19 cellular contexts compared by ENCODE assay signal in the genomic region with DNA sequence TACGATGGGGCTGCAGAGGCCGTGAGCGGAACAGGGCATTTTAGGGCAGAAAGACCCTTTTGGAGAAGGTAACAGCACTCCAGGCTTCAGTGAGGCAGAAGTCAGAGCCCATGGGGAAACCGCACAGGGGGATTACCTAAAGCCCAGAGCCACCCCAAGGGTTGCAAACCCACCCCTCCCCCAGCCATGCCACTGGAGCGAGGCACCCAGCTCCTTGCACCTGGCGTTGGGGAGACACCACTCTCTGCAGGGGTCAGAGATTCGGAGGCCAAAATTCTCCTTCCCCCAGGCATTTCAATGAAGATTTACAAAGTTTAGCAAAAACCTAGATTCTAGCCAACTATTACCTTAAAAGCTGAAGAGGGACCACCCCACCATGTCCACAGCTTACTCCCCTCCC. TPM values are rescaled to one million over a fixed set of nuclear protein-coding genes. Genes with fewer than 3 reads are reported as not detected.
DNase-seq lines count a peak whose midpoint lies in the region; ATAC-seq, FAIRE-seq and TF ChIP-seq lines count a peak whose summit lies in the region.
"Had no signal": no experiment of that assay in that cellular context is flagged by ENCODE, and none has a peak within 500 bp of the region (broad histone marks: within the 10 kb centered on the region; RNA-seq: fewer than 3 reads in every experiment).

No MANE protein-coding gene starts in this region.

- POLR2A ChIA-PET in RWPE1 (lab: Yijun Ruan, JAX; ENCODE audit: low non-redundant PET) (no interaction called here), PC-9 (lab: Charles Lee; ENCODE audit: unreplicated experiment) (no interaction called here)

- H4K20me1 ChIP-seq in PC-9 (ENCODE audit: insufficient read depth): 0 out of 2 replicates have a peak, but pooled peaks cover 3% of the 10 kb centered on the region

- no peak overlapping the region for H3K4me2 ChIP-seq in PC-9

- H3K9ac ChIP-seq in skeletal muscle tissue (ENCODE audit: low read depth in 1 of 3, low read length in 3 of 3): peak overlapping the region in 2 of 3 donors; percentile 21 to 75

- no peaks in the 10 kb centered on the region for H3K79me2 ChIP-seq in PC-9 (ENCODE audit: low read depth)

- H3K9me2 ChIP-seq in PC-9 (ENCODE audit: insufficient read depth): no peaks in the 10 kb centered on the region

- CTCF ChIA-PET in RWPE1 (lab: Yijun Ruan, JAX) (interaction anchor here (2.4 kb wide), 1 partner anchor 11 kb away, joined by 11 read pairs; no protein-coding TSS in a partner anchor), PC-9 (lab: Charles Lee) (interaction anchor here (0.6 kb wide), 1 partner anchor 765 kb away, joined by 3 read pairs; no protein-coding TSS in a partner anchor)

- TF ChIP-seq CTCF in RWPE1 (conservative IDR thresholded peaks at IDR 0.05; ENCODE audit: low read depth) (no peak), dorsolateral prefrontal cortex (IDR thresholded peaks at IDR 0.05 in 54 of 56, conservative IDR thresholded peaks at IDR 0.05 in 2 of 56; ENCODE audit: low read depth in 1 of 56, partially characterized antibody in 56 of 56) (no peak), PC-9 (conservative IDR thresholded peaks at IDR 0.05) (no peak)

- no peak overlapping the region for H2AFZ ChIP-seq in PC-9

- H3K27me3 ChIP-seq in dorsolateral prefrontal cortex (peaks cover 0 to 15% (median 2%) of the 10 kb centered on the region in 45 donors), skeletal muscle tissue (ENCODE audit: control insufficient read depth in 3 of 3, insufficient read depth in 3 of 3, low read length in 3 of 3) (peaks cover 5 to 21% (median 20%) of the 10 kb centered on the region in 3 donors), PC-9 (ENCODE audit: insufficient read depth, low read depth) (peaks cover 60% of the 10 kb centered on the region)
- H3K27me3 ChIP-seq: BE2C had no signal

- peak overlapping the region; percentile 100 for H3K27ac ChIP-seq in RWPE1
- H3K27ac ChIP-seq in angular gyrus (ENCODE audit: low read depth, low read length): peak overlapping the region; percentile 86
- peak overlapping the region; percentile 18 to 97 (median 90) for H3K27ac ChIP-seq in dorsolateral prefrontal cortex
- H3K27ac ChIP-seq in skeletal muscle tissue (ENCODE audit: low read depth, low read length): peak overlapping the region; percentile 63
- no peak overlapping the region for H3K27ac ChIP-seq in PC-9

- intact Hi-C loops in dorsolateral prefrontal cortex (cut with DNase I): no loop called here
- intact Hi-C loops in PC-9 (cut with micrococcal nuclease; ENCODE audit: unreplicated experiment): no loop called here

- H3K4me1 ChIP-seq in skeletal muscle tissue (ENCODE audit: control insufficient read depth in 3 of 3, insufficient read depth in 3 of 3, low read length in 3 of 3) (peaks cover 38 to 62% (median 45%) of the 10 kb centered on the region in 3 donors), PC-9 (replicated peaks; ENCODE audit: insufficient read depth) (peaks cover 11% of the 10 kb centered on the region)

- no TSS peak for BruUV-seq in PC-9 (replicated peaks; lab: Mats Ljungman, UMichigan)

- H3K36me3 ChIP-seq in skeletal muscle tissue (ENCODE audit: control insufficient read depth in 3 of 3, insufficient read depth in 3 of 3, low read length in 3 of 3) (no peaks in the 10 kb centered on the region), PC-9 (ENCODE audit: low read depth) (no peaks in the 10 kb centered on the region)
- H3K36me3 ChIP-seq: BE2C had no signal

- FAIRE-seq in frontal cortex (lab: Jason Lieb, UNC): no peak
- FAIRE-seq: A204.1, D721Med, GM12892, GM19239 had no signal

- no peaks in the 10 kb centered on the region; the same call in 1 of the 2 replicates for H3F3A ChIP-seq in PC-9 (ENCODE audit: insufficient read depth, low read depth)

- DNase-seq in RWPE1 (ENCODE audit: low spot score) (no peak), dorsolateral prefrontal cortex (no peak), frontal cortex (ENCODE audit: low spot score in 2 of 2) (no peak), PC-9 (no peak)
- DNase-seq: CD8-positive, alpha-beta T cell; COR-L47; DND-41; GDM1; HCEC 1CT had no signal

- H3K4me3 ChIP-seq in dorsolateral prefrontal cortex: no peak overlapping the region
- H3K4me3 ChIP-seq in skeletal muscle tissue (ENCODE audit: low read length in 3 of 3): no peak overlapping the region
- H3K4me3 ChIP-seq in PC-9: no peak overlapping the region

- ATAC-seq in HG02970 (IDR thresholded peaks at IDR 0.05; ENCODE audit: low FRiP score, unreplicated experiment) (no peak), HG03159 (IDR thresholded peaks at IDR 0.05; ENCODE audit: unreplicated experiment) (no peak)
- ATAC-seq: CD8-positive, alpha-beta T cell had no signal

- H3K9me3 ChIP-seq in skeletal muscle tissue (ENCODE audit: control insufficient read depth in 3 of 3, low read length in 3 of 3): no peaks in the 10 kb centered on the region
- H3K9me3 ChIP-seq in PC-9 (ENCODE audit: insufficient read depth, low read depth): no peaks in the 10 kb centered on the region
- H3K9me3 ChIP-seq: BE2C had no signal

RNA-seq across cellular contexts. Expression of gene CCDC27, which starts 38.4 kb away (rescaled TPM):
- total RNA-seq in dorsolateral prefrontal cortex (under 1 TPM in 8 of 120 experiments, not detected in 112; 0.17 to 0.39 (median 0.21) TPM), skeletal muscle tissue (not detected), frontal cortex (not detected), PC-9 (2021) (not detected in 2 replicates)
- total RNA-seq: CD8-positive, alpha-beta T cell; H4 had no signal

RNA-seq across cellular contexts. Expression of gene SMIM1, which starts 58.7 kb away (rescaled TPM):
- total RNA-seq in dorsolateral prefrontal cortex (10 to 100 TPM in 6 of 120 experiments, 1 to 10 TPM in 110, not detected in 4; 1.5 to 12.6 (median 5.2) TPM), skeletal muscle tissue (1.6 TPM), frontal cortex (not detected), PC-9 (2021) (5.9 and 13.2 TPM in 2 replicates)
- total RNA-seq: H4 had no signal
